In genomic region chr19:10985502-10985901, GRCh38 we compare ENCODE assay signal across 26 cellular contexts.
"Had no signal": no experiment of that assay in that cellular context is flagged by ENCODE, and none has a peak within 500 bp of the region (broad histone marks: within the 10 kb centered on the region; RNA-seq: fewer than 3 reads in every experiment).

No MANE protein-coding gene starts in this region.

- H3K27ac Mint-ChIP-seq: activated CD4-positive, alpha-beta memory T cell treated with anti-CD3 and anti-CD28 coated beads for 36 hours; activated CD4-positive, alpha-beta T cell treated with anti-CD3 and anti-CD28 coated beads, Interleukin-2, amount 10 ng/mL, durations not matched to agents 24 days and 14 days; activated naive CD8-positive, alpha-beta T cell treated with anti-CD3 and anti-CD28 coated beads, Interleukin-2, amount 10 ng/mL, durations not matched to agents 7 days and 5 days; activated T-cell treated with anti-CD3 and anti-CD28 coated beads, Interleukin-2, amount 50 U/mL, for 72 hours; WTC11 had no signal

- H3K27ac ChIP-seq: adrenal gland, SJSA1 had no signal

- H3K4me3 Mint-ChIP-seq: activated CD4-positive, alpha-beta memory T cell treated with anti-CD3 and anti-CD28 coated beads for 36 hours; activated CD4-positive, alpha-beta T cell treated with anti-CD3 and anti-CD28 coated beads, Interleukin-2, amount 10 ng/mL, durations not matched to agents 24 days and 14 days; activated naive CD8-positive, alpha-beta T cell treated with anti-CD3 and anti-CD28 coated beads, Interleukin-2, amount 10 ng/mL, durations not matched to agents 7 days and 5 days; activated T-cell treated with anti-CD3 and anti-CD28 coated beads, Interleukin-2, amount 50 U/mL, for 72 hours; WTC11 had no signal

- H3K4me1 ChIP-seq: adrenal gland, SJSA1 had no signal

- H3K27me3 Mint-ChIP-seq: activated CD4-positive, alpha-beta memory T cell treated with anti-CD3 and anti-CD28 coated beads for 36 hours; activated CD4-positive, alpha-beta T cell treated with anti-CD3 and anti-CD28 coated beads, Interleukin-2, amount 10 ng/mL, durations not matched to agents 24 days and 14 days; activated naive CD8-positive, alpha-beta T cell treated with anti-CD3 and anti-CD28 coated beads, Interleukin-2, amount 10 ng/mL, durations not matched to agents 7 days and 5 days had no signal

- H3K9me3 ChIP-seq: adrenal gland, MG63, SJSA1 had no signal

- H3K27me3 ChIP-seq: adrenal gland, MG63, SJSA1 had no signal

- DNase-seq: activated CD4-positive, alpha-beta memory T cell treated with anti-CD3 and anti-CD28 coated beads for 36 hours; activated CD4-positive, alpha-beta T cell treated with anti-CD3 and anti-CD28 coated beads, Interleukin-2, amount 10 ng/mL, durations not matched to agents 24 days and 14 days; activated CD4-positive, CD25-positive, alpha-beta regulatory T cell treated with anti-CD3 and anti-CD28 coated beads, Interleukin-2, amount 50 U/mL, for 72 hours; activated CD8-positive, alpha-beta memory T cell treated with anti-CD3 and anti-CD28 coated beads, Interleukin-2, amount 50 U/mL, for 4 hours; activated effector memory CD4-positive, alpha-beta T cell treated with anti-CD3 and anti-CD28 coated beads, Interleukin-2, amount 50 U/mL, for 16 hours; activated naive CD4-positive, alpha-beta T cell treated with Interleukin-2 at 50 U/mL for 16 hours; activated naive CD8-positive, alpha-beta T cell treated with anti-CD3 and anti-CD28 coated beads, Interleukin-2, amount 10 ng/mL, durations not matched to agents 7 days and 5 days; activated T-cell treated with anti-CD3 and anti-CD28 coated beads, Interleukin-2, amount 50 U/mL, for 72 hours; adrenal gland; anterior cingulate cortex; caudate nucleus; MG63; MV-4-11; NCI-H1092 treated with DMSO at 0.1 percent for 48 hours; NCI-H1417 treated with DMSO at 0.1 percent for 48 hours; NCI-H1694; NCI-H2029; NCI-H2107; NCI-H446; NCI-H524; PC-3; SHP77; SW 1271 had no signal

- H3K9me3 Mint-ChIP-seq: activated CD4-positive, alpha-beta memory T cell treated with anti-CD3 and anti-CD28 coated beads for 36 hours; activated CD4-positive, alpha-beta T cell treated with anti-CD3 and anti-CD28 coated beads, Interleukin-2, amount 10 ng/mL, durations not matched to agents 24 days and 14 days; activated naive CD8-positive, alpha-beta T cell treated with anti-CD3 and anti-CD28 coated beads, Interleukin-2, amount 10 ng/mL, durations not matched to agents 7 days and 5 days; activated T-cell treated with anti-CD3 and anti-CD28 coated beads, Interleukin-2, amount 50 U/mL, for 72 hours; WTC11 had no signal

- H3K4me1 Mint-ChIP-seq: activated naive CD8-positive, alpha-beta T cell treated with anti-CD3 and anti-CD28 coated beads, Interleukin-2, amount 10 ng/mL, durations not matched to agents 7 days and 5 days had no signal

- H3K4me3 ChIP-seq: adrenal gland, MG63, SJSA1 had no signal

- ATAC-seq: activated T-cell treated with anti-CD3 and anti-CD28 coated beads, Interleukin-2, amount 50 U/mL, for 72 hours; PC-3; SK-N-SH treated with all-trans-retinoic acid at 6 μM for 48 hours; WTC11 had no signal
